ENCODE assay signal across 14 cellular contexts in genomic region chr2:235005023-235005422, GRCh38. TPM values are rescaled to one million over a fixed set of nuclear protein-coding genes. Genes with fewer than 3 reads are reported as not detected.
A peak's percentile ranks its signal among the peaks of the same experiment; 100 is the strongest.
DNase-seq lines count a peak whose midpoint lies in the region; ATAC-seq and TF ChIP-seq lines count a peak whose summit lies in the region.
"Had no signal": no experiment of that assay in that cellular context is flagged by ENCODE, and none has a peak within 500 bp of the region (broad histone marks: within the 10 kb centered on the region; RNA-seq: fewer than 3 reads in every experiment).

No MANE protein-coding gene starts in this region.

- intact Hi-C loops in stomach (cut with DNase I; ENCODE audit: low total_unique reads) (no loop called here), spleen (cut with DNase I; ENCODE audit: low total_unique reads) (no loop called here)

- TF ChIP-seq EP300 in stomach (IDR thresholded peaks at IDR 0.05), result no peak

- no peak overlapping the region for H3K9ac ChIP-seq in mesenchymal stem cell (ENCODE audit: low read length)
- H3K9ac ChIP-seq: parathyroid adenoma had no signal

- 94% methylated on average over 5 of the region's 5 CpGs for WGBS in mesenchymal stem cell
- WGBS in stomach, 5 donors, result 61 to 84% (median 70%) methylated on average over 4 to 5 of the region's 5 CpGs
- 85 to 100% (median 95%) methylated on average over 4 to 5 of the region's 5 CpGs for WGBS in spleen, 5 donors

- H3K4me3 ChIP-seq in WERI-Rb-1 (ENCODE audit: low read depth, low read length) (no peak overlapping the region), mesenchymal stem cell (ENCODE audit: insufficient read depth in 1 of 2, low read depth in 1 of 2, low read length in 2 of 2) (no peak overlapping the region), stomach (no peak overlapping the region), spleen (no peak overlapping the region)
- H3K4me3 ChIP-seq: A549 had no signal

- H3K14ac ChIP-seq in mesenchymal stem cell (ENCODE audit: low read length in 2 of 2), result peak overlapping the region in 1 of 2 experiments; percentile 75

- H4K8ac ChIP-seq in mesenchymal stem cell (ENCODE audit: low read length), result peak overlapping the region; percentile 57

- H2AFZ ChIP-seq in mesenchymal stem cell (ENCODE audit: low read depth, low read length), result peak overlapping the region; percentile 7
- H2AFZ ChIP-seq: parathyroid adenoma had no signal

- peak overlapping the region; percentile 21 for H2AK5ac ChIP-seq in mesenchymal stem cell (ENCODE audit: low read length, severe bottlenecking)

- H3K79me1 ChIP-seq in mesenchymal stem cell (replicated peaks; ENCODE audit: low read length, poor library complexity, severe bottlenecking), result no peaks in the 10 kb centered on the region

- H3K18ac ChIP-seq in mesenchymal stem cell (ENCODE audit: low read depth in 1 of 2, low read length in 2 of 2), result peak overlapping the region; percentile 78 to 85

- TF ChIP-seq CTCF in WERI-Rb-1 (IDR thresholded peaks at IDR 0.05; ENCODE audit: low read depth, low read length), result no peak
- TF ChIP-seq CTCF in stomach (IDR thresholded peaks at IDR 0.05), result no peak
- no peak for TF ChIP-seq CTCF in spleen (IDR thresholded peaks at IDR 0.05 in 8 of 11, conservative IDR thresholded peaks at IDR 0.05 in 3 of 11)

- H3K4me2 ChIP-seq in mesenchymal stem cell (ENCODE audit: low read length, poor library complexity, severe bottlenecking), result no peak overlapping the region
- H3K4me2 ChIP-seq: A549 had no signal

- no peaks in the 10 kb centered on the region for H3K27me3 ChIP-seq in WERI-Rb-1 (ENCODE audit: insufficient read depth, low read depth, severe bottlenecking)
- H3K27me3 ChIP-seq in mesenchymal stem cell (ENCODE audit: control insufficient read depth in 1 of 2, insufficient read depth in 1 of 2, low read length in 2 of 2), result no peaks in the 10 kb centered on the region
- no peaks in the 10 kb centered on the region for H3K27me3 ChIP-seq in stomach
- H3K27me3 ChIP-seq in spleen (replicated peaks in 1 of 7), result no peaks in the 10 kb centered on the region

- H3K27ac ChIP-seq in WERI-Rb-1 (peak overlapping the region; percentile 90), mesenchymal stem cell (ENCODE audit: low read length, poor library complexity, severe bottlenecking) (peak overlapping the region; percentile 39), stomach (peak overlapping the region; percentile 74 to 89 (median 82)), spleen (no peak overlapping the region)
- H3K27ac ChIP-seq: parathyroid adenoma had no signal

- ATAC-seq in HG02970 (IDR thresholded peaks at IDR 0.05; ENCODE audit: low FRiP score, unreplicated experiment), result no peak
- ATAC-seq: activated CD8-positive, alpha-beta T cell treated with anti-CD3 and anti-CD28 coated beads for 36 hours; stimulated activated naive CD8-positive, alpha-beta T cell treated with anti-CD3 and anti-CD28 coated beads, Interleukin-15, Interleukin-2, amounts not matched to agents 100 U/mL and 50 U/mL, for 24 hours had no signal

- TF ChIP-seq POLR2A in stomach (IDR thresholded peaks at IDR 0.05), result no peak
- no peak for TF ChIP-seq POLR2A in spleen (IDR thresholded peaks at IDR 0.05)

- H2BK120ac ChIP-seq in mesenchymal stem cell (ENCODE audit: low read depth, low read length), result no peak overlapping the region

- H2BK5ac ChIP-seq in mesenchymal stem cell (ENCODE audit: low read depth, low read length, poor library complexity, severe bottlenecking), result no peak overlapping the region

- H3K4ac ChIP-seq in mesenchymal stem cell (ENCODE audit: low read depth in 1 of 2, low read length in 2 of 2), result peak overlapping the region; percentile 57 to 65

- peak overlapping the region in 1 of 2 experiments; percentile 61 for H3K23ac ChIP-seq in mesenchymal stem cell (ENCODE audit: low read length in 2 of 2)

- peaks cover 67% of the 10 kb centered on the region for H3K36me3 ChIP-seq in WERI-Rb-1
- peaks cover 25 to 72% of the 10 kb centered on the region in 2 experiments for H3K36me3 ChIP-seq in mesenchymal stem cell (ENCODE audit: control insufficient read depth in 1 of 2, insufficient read depth in 2 of 2, low read depth in 1 of 2, low read length in 2 of 2)
- H3K36me3 ChIP-seq in stomach, result no peaks in the 10 kb centered on the region
- H3K36me3 ChIP-seq in spleen, result no peaks in the 10 kb centered on the region

- peaks cover 64% of the 10 kb centered on the region for H3K4me1 ChIP-seq in mesenchymal stem cell (ENCODE audit: control insufficient read depth, insufficient read depth, low read depth, low read length)
- peaks cover 82 to 98% (median 91%) of the 10 kb centered on the region in 4 donors for H3K4me1 ChIP-seq in stomach
- peaks cover 0 to 11% (median 2%) of the 10 kb centered on the region in 6 donors for H3K4me1 ChIP-seq in spleen
- H3K4me1 ChIP-seq: parathyroid adenoma had no signal

- H3K9me3 ChIP-seq in WERI-Rb-1 (ENCODE audit: severe bottlenecking), result no peaks in the 10 kb centered on the region
- H3K9me3 ChIP-seq in mesenchymal stem cell (ENCODE audit: control insufficient read depth, low read length), result no peaks in the 10 kb centered on the region
- H3K9me3 ChIP-seq in stomach, result no peaks in the 10 kb centered on the region
- no peaks in the 10 kb centered on the region for H3K9me3 ChIP-seq in spleen
- H3K9me3 ChIP-seq: A549 had no signal

- DNase-seq in NCI-H2196 (lab: John Stamatoyannopoulos, UW; ENCODE audit: unreplicated experiment) (peak; percentile 34), NCI-H2196 treated with DMSO at 0.1 percent for 48 hours (lab: John Stamatoyannopoulos, UW; ENCODE audit: unreplicated experiment) (no peak), WERI-Rb-1 (no peak), mesenchymal stem cell (no peak), stomach (no peak), spleen (no peak), activated gamma-delta T cell (lab: John Stamatoyannopoulos, UW) (no peak)
- DNase-seq: activated CD8-positive, alpha-beta T cell treated with anti-CD3 and anti-CD28 coated beads for 36 hours; effector memory CD4-positive, alpha-beta T cell; NCI-H187 treated with DMSO at 0.1 percent for 48 hours; stimulated activated naive CD8-positive, alpha-beta T cell treated with anti-CD3 and anti-CD28 coated beads, Interleukin-15, Interleukin-2, amounts not matched to agents 100 U/mL and 50 U/mL, for 24 hours had no signal

- peak overlapping the region in 1 of 2 experiments; percentile 80 for H2BK12ac ChIP-seq in mesenchymal stem cell (ENCODE audit: low read length in 2 of 2)

- H2BK15ac ChIP-seq in mesenchymal stem cell (ENCODE audit: low read depth, poor library complexity, severe bottlenecking), result peak overlapping the region; percentile 71

- peak overlapping the region; percentile 56 for H4K91ac ChIP-seq in mesenchymal stem cell (ENCODE audit: low read length)

RNA-seq across cellular contexts. Expression of gene SH3BP4, which starts 53.2 kb away (rescaled TPM):
- polyA plus RNA-seq in mesenchymal stem cell (2013, experiment 1 of 2), result 48.8 TPM
- 47.7 TPM for polyA plus RNA-seq in mesenchymal stem cell (2013, experiment 2 of 2)
- total RNA-seq in stomach, result 10 to 100 TPM; 12.8 to 54.0 (median 41.5) TPM
- polyA plus RNA-seq in stomach, result 10 to 100 TPM; 10.2 to 20.0 (median 17.6) TPM
- 10 to 100 TPM; 10.2 to 21.0 (median 20.0) TPM for total RNA-seq in spleen
- 1 to 10 TPM; 2.3 to 3.7 (median 3.7) TPM for polyA plus RNA-seq in spleen

Comparison
In these comparisons a context has a peak if more than half of its experiments do, and no peak if none do; other contexts are left out.
1. H3K27ac ChIP-seq: peak in WERI-Rb-1 (single experiment), mesenchymal stem cell (single experiment) and stomach (5 of 5); none in spleen (0 of 8).